ENCODE assay signal across 8 cellular contexts in the genomic region with DNA sequence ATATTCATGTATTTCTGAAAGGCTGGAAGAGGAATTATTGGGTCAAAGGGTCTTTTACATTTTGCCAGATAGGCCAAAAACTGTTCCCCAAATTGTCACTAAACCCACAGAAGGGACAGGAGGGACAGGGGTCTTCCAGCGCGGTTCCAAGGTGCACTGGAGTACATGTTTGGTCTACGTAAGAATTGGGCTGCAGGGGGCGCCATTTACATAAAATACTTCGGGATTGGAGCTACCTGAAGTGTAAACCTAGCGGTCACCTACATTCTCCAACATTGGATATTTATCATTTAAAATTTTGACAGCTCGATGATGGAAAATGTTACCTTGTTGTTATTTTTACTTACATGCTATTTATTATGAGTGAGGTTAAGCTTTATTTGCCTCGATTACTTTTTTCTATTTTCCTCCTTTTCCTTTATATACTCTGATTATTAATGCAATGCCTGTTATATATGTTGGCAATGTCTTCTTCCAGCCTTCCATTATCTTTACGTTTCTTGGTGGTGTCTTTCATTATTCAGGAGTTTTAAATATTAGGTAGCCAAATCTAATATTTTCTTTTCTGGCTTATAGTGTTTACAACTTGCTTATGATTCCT.
DNase-seq lines count a peak whose midpoint lies in the region; ATAC-seq lines count a peak whose summit lies in the region.

No MANE protein-coding gene starts in this region.

- no peak overlapping the region for H3K27ac Mint-ChIP-seq in activated naive CD4-positive, alpha-beta T cell treated with anti-CD3 and anti-CD28 coated beads, Interleukin-2, amount 10 ng/mL, durations not matched to agents 7 days and 5 days
- H3K27ac Mint-ChIP-seq in stimulated activated memory B cell treated with anti-CD40 and anti-IgM and Interleukin-4, amounts not matched to agents 10 μg/mL and 1 μg/mL and 100 μg/mL, for 72 hours: no peak overlapping the region

- peaks cover 42% of the 10 kb centered on the region for H3K27me3 Mint-ChIP-seq in activated naive CD4-positive, alpha-beta T cell treated with anti-CD3 and anti-CD28 coated beads, Interleukin-2, amount 10 ng/mL, durations not matched to agents 7 days and 5 days
- H3K27me3 Mint-ChIP-seq in stimulated activated memory B cell treated with anti-CD40 and anti-IgM and Interleukin-4, amounts not matched to agents 10 μg/mL and 1 μg/mL and 100 μg/mL, for 72 hours: peaks cover 53% of the 10 kb centered on the region

- CTCF ChIA-PET in activated naive CD4-positive, alpha-beta T cell treated with anti-CD3 and anti-CD28 coated beads, Interleukin-2, amount 10 ng/mL, durations not matched to agents 7 days and 5 days (lab: Charles Lee): no interaction called here

- H3K36me3 Mint-ChIP-seq in activated naive CD4-positive, alpha-beta T cell treated with anti-CD3 and anti-CD28 coated beads, Interleukin-2, amount 10 ng/mL, durations not matched to agents 7 days and 5 days: no peaks in the 10 kb centered on the region
- no peaks in the 10 kb centered on the region for H3K36me3 Mint-ChIP-seq in stimulated activated memory B cell treated with anti-CD40 and anti-IgM and Interleukin-4, amounts not matched to agents 10 μg/mL and 1 μg/mL and 100 μg/mL, for 72 hours

- peak; percentile 48 for DNase-seq in activated naive CD4-positive, alpha-beta T cell treated with Interleukin-2 at 50 U/mL for 16 hours
- DNase-seq in activated naive CD4-positive, alpha-beta T cell treated with anti-CD3 and anti-CD28 coated beads, Interleukin-2, amount 10 ng/mL, durations not matched to agents 7 days and 5 days: no peak
- DNase-seq in KG1 (lab: John Stamatoyannopoulos, UW) (peak; percentile 60), NCI-H1930 (lab: John Stamatoyannopoulos, UW) (no peak), SW480 (ENCODE audit: low spot score) (no peak)
- peak; percentile 15 for DNase-seq in activated T-helper 9 cell treated with anti-CD3 and anti-CD28 coated beads, Interleukin-2, amount 50 U/mL, for 16 hours (ENCODE audit: low read depth)

- no peaks in the 10 kb centered on the region for H3K9me3 Mint-ChIP-seq in activated naive CD4-positive, alpha-beta T cell treated with anti-CD3 and anti-CD28 coated beads, Interleukin-2, amount 10 ng/mL, durations not matched to agents 7 days and 5 days
- no peaks in the 10 kb centered on the region for H3K9me3 Mint-ChIP-seq in stimulated activated memory B cell treated with anti-CD40 and anti-IgM and Interleukin-4, amounts not matched to agents 10 μg/mL and 1 μg/mL and 100 μg/mL, for 72 hours

- peak; percentile 64 for ATAC-seq in stimulated activated memory B cell treated with anti-CD40 and anti-IgM and Interleukin-4, amounts not matched to agents 10 μg/mL and 1 μg/mL and 100 μg/mL, for 72 hours
- no peak for ATAC-seq in HG03280 (IDR thresholded peaks at IDR 0.05; ENCODE audit: unreplicated experiment)

- no peaks in the 10 kb centered on the region for H3K4me1 Mint-ChIP-seq in activated naive CD4-positive, alpha-beta T cell treated with anti-CD3 and anti-CD28 coated beads, Interleukin-2, amount 10 ng/mL, durations not matched to agents 7 days and 5 days
- no peaks in the 10 kb centered on the region for H3K4me1 Mint-ChIP-seq in stimulated activated memory B cell treated with anti-CD40 and anti-IgM and Interleukin-4, amounts not matched to agents 10 μg/mL and 1 μg/mL and 100 μg/mL, for 72 hours

- H3K4me3 Mint-ChIP-seq in activated naive CD4-positive, alpha-beta T cell treated with anti-CD3 and anti-CD28 coated beads, Interleukin-2, amount 10 ng/mL, durations not matched to agents 7 days and 5 days: no peak overlapping the region
- H3K4me3 Mint-ChIP-seq in stimulated activated memory B cell treated with anti-CD40 and anti-IgM and Interleukin-4, amounts not matched to agents 10 μg/mL and 1 μg/mL and 100 μg/mL, for 72 hours: no peak overlapping the region

Comparison
In these comparisons a context has a peak if more than half of its experiments do, and no peak if none do; other contexts are left out.
1. DNase-seq: peak in activated naive CD4-positive, alpha-beta T cell treated with Interleukin-2 at 50 U/mL for 16 hours (single experiment), KG1 (single experiment) and activated T-helper 9 cell treated with anti-CD3 and anti-CD28 coated beads, Interleukin-2, amount 50 U/mL, for 16 hours (single experiment); none in activated naive CD4-positive, alpha-beta T cell treated with anti-CD3 and anti-CD28 coated beads, Interleukin-2, amount 10 ng/mL, durations not matched to agents 7 days and 5 days (single experiment), NCI-H1930 (0 of 2) and SW480 (single experiment).